Comparison of ENCODE assay signal across 18 cellular contexts in genomic region chrX:46168254-46168653, GRCh38.
DNase-seq lines count a peak whose midpoint lies in the region; ATAC-seq, FAIRE-seq and TF ChIP-seq lines count a peak whose summit lies in the region.
"Had no signal": no experiment of that assay in that cellular context is flagged by ENCODE, and none has a peak within 500 bp of the region (broad histone marks: within the 10 kb centered on the region; RNA-seq: fewer than 3 reads in every experiment).

No MANE protein-coding gene starts in this region.

- H3K9me3 ChIP-seq in astrocyte (ENCODE audit: insufficient read depth, low read depth, low read length) = no peaks in the 10 kb centered on the region
- no peaks in the 10 kb centered on the region for H3K9me3 ChIP-seq in small intestine (ENCODE audit: control insufficient read depth, low read depth)

- intact Hi-C loops in left cardiac atrium (cut with DNase I) = no loop called here

- H3K9me3 Mint-ChIP-seq in astrocyte (ENCODE audit: unreplicated experiment) = peaks cover 6% of the 10 kb centered on the region
- peaks cover 42% of the 10 kb centered on the region for H3K9me3 Mint-ChIP-seq in nephron progenitor cell
- H3K9me3 Mint-ChIP-seq: GM23338 had no signal

- H3K36me3 Mint-ChIP-seq in astrocyte (ENCODE audit: low read depth, unreplicated experiment) (no peaks in the 10 kb centered on the region), nephron progenitor cell (ENCODE audit: low read depth) (no peaks in the 10 kb centered on the region)
- H3K36me3 Mint-ChIP-seq: CD8-positive, alpha-beta T cell had no signal

- ATAC-seq in left cardiac atrium (no peak), left lobe of liver (no peak)
- ATAC-seq: CD8-positive, alpha-beta T cell; GM23338 had no signal

- H3K27ac Mint-ChIP-seq in astrocyte (ENCODE audit: unreplicated experiment) (no peak overlapping the region), nephron progenitor cell (peak overlapping the region; percentile 12)
- H3K27ac Mint-ChIP-seq: B cell; CD8-positive, alpha-beta T cell; GM23338 had no signal

- H3K27ac ChIP-seq in astrocyte (ENCODE audit: low read depth, low read length) = no peak overlapping the region
- H3K27ac ChIP-seq in small intestine (ENCODE audit: low read depth in 1 of 2, low read length in 1 of 2) = no peak overlapping the region
- H3K27ac ChIP-seq: BLaER1 treated with 17β-estradiol and CSF1 and Interleukin-3, amounts not matched to agents 10 nM and 100 nM had no signal

- no peaks in the 10 kb centered on the region for H3K79me2 ChIP-seq in astrocyte (ENCODE audit: insufficient read depth, low read length)

- no peaks in the 10 kb centered on the region for H4K20me1 ChIP-seq in astrocyte (ENCODE audit: insufficient read depth, low read length)
- H4K20me1 ChIP-seq: BLaER1 treated with 17β-estradiol and CSF1 and Interleukin-3, amounts not matched to agents 10 nM and 100 nM had no signal

- FAIRE-seq in astrocyte (lab: Jason Lieb, UNC) (peak; percentile 60), small intestine (lab: Jason Lieb, UNC) (no peak)
- FAIRE-seq: H54, HTR-8/SVneo had no signal

- H3K4me1 ChIP-seq in astrocyte (ENCODE audit: insufficient read depth, low read length) (peaks cover 14% of the 10 kb centered on the region), small intestine (ENCODE audit: control insufficient read depth in 2 of 2, insufficient read depth in 1 of 2, low read depth in 1 of 2, low read length in 1 of 2) (no peaks in the 10 kb centered on the region)
- H3K4me1 ChIP-seq: BLaER1 treated with 17β-estradiol and CSF1 and Interleukin-3, amounts not matched to agents 10 nM and 100 nM had no signal

- H3K4me1 Mint-ChIP-seq in astrocyte (ENCODE audit: low read depth, unreplicated experiment) = peaks cover 16% of the 10 kb centered on the region
- no peaks in the 10 kb centered on the region for H3K4me1 Mint-ChIP-seq in nephron progenitor cell
- H3K4me1 Mint-ChIP-seq: B cell, GM23338 had no signal

- no peaks in the 10 kb centered on the region for H3K27me3 ChIP-seq in astrocyte (ENCODE audit: insufficient read depth, low read length)
- H3K27me3 ChIP-seq in small intestine (ENCODE audit: control insufficient read depth in 2 of 2, insufficient read depth in 2 of 2, low read length in 2 of 2) = no peaks in the 10 kb centered on the region
- H3K27me3 ChIP-seq: BLaER1 treated with 17β-estradiol and CSF1 and Interleukin-3, amounts not matched to agents 10 nM and 100 nM had no signal

- H2AFZ ChIP-seq in astrocyte (ENCODE audit: low read depth, low read length) = no peak overlapping the region
- H2AFZ ChIP-seq: GM23338 had no signal

- H3K4me3 Mint-ChIP-seq in astrocyte (ENCODE audit: unreplicated experiment) (no peak overlapping the region), nephron progenitor cell (no peak overlapping the region)
- H3K4me3 Mint-ChIP-seq: B cell; CD8-positive, alpha-beta T cell; GM23338 had no signal

- DNase-seq in astrocyte (ENCODE audit: low read depth) = no peak
- peak; percentile 51 for DNase-seq in fibroblast of the aortic adventitia (ENCODE audit: low read depth)
- DNase-seq in nephron progenitor cell = no peak
- no peak for DNase-seq in HK-2 (ENCODE audit: unreplicated experiment)
- no peak for DNase-seq in left cardiac atrium
- DNase-seq in left lobe of liver (ENCODE audit: low spot score) = no peak
- no peak for DNase-seq in small intestine
- DNase-seq: 8988T; Calu3; CD8-positive, alpha-beta T cell; DMS79 treated with DMSO at 0.1 percent for 48 hours; GF-D8; HCEC 1CT had no signal

- H3K36me3 ChIP-seq in astrocyte (ENCODE audit: insufficient read depth, low read length) (no peaks in the 10 kb centered on the region), small intestine (ENCODE audit: control insufficient read depth in 2 of 2, insufficient read depth in 2 of 2, low read length in 2 of 2) (no peaks in the 10 kb centered on the region)
- H3K36me3 ChIP-seq: BLaER1 treated with 17β-estradiol and CSF1 and Interleukin-3, amounts not matched to agents 10 nM and 100 nM had no signal

- WGBS in small intestine, 3 donors = 68 to 85% (median 84%) methylated on average over 3 of the region's 3 CpGs

- no peak for TF ChIP-seq CTCF in astrocyte (IDR thresholded peaks at IDR 0.05; ENCODE audit: insufficient read depth, low read depth, low read length)
- no peak for TF ChIP-seq CTCF in fibroblast of the aortic adventitia (IDR thresholded peaks at IDR 0.05; ENCODE audit: insufficient read depth, low read length)
- TF ChIP-seq CTCF in nephron progenitor cell (IDR thresholded peaks at IDR 0.05) = no peak

- H3K4me2 ChIP-seq in astrocyte (ENCODE audit: low read length) = no peak overlapping the region
- H3K4me2 ChIP-seq: BLaER1 treated with 17β-estradiol and CSF1 and Interleukin-3, amounts not matched to agents 10 nM and 100 nM; GM23338 had no signal

- H3K27me3 Mint-ChIP-seq in astrocyte (ENCODE audit: low read depth, unreplicated experiment) = no peaks in the 10 kb centered on the region
- H3K27me3 Mint-ChIP-seq in nephron progenitor cell (ENCODE audit: low read depth, poor library complexity) = no peaks in the 10 kb centered on the region

- H3K4me3 ChIP-seq in astrocyte (ENCODE audit: insufficient read depth, low read depth, low read length) (no peak overlapping the region), fibroblast of the aortic adventitia (ENCODE audit: low read depth, low read length) (no peak overlapping the region), small intestine (ENCODE audit: low read depth in 1 of 2, low read length in 2 of 2) (no peak overlapping the region)
- H3K4me3 ChIP-seq: BLaER1 treated with 17β-estradiol and CSF1 and Interleukin-3, amounts not matched to agents 10 nM and 100 nM; GM23338 had no signal

- no peak overlapping the region for H3K9ac ChIP-seq in astrocyte (ENCODE audit: low read length)
- H3K9ac ChIP-seq: BLaER1 treated with 17β-estradiol and CSF1 and Interleukin-3, amounts not matched to agents 10 nM and 100 nM had no signal
